8 cellular contexts compared by ENCODE assay signal in genomic region chr17:30823425-30823824, GRCh38. TPM values are rescaled to one million over a fixed set of nuclear protein-coding genes. Genes with fewer than 3 reads are reported as not detected.
A peak's percentile ranks its signal among the peaks of the same experiment; 100 is the strongest.
DNase-seq lines count a peak whose midpoint lies in the region; ATAC-seq, FAIRE-seq and TF ChIP-seq lines count a peak whose summit lies in the region.

No MANE protein-coding gene starts in this region.

- H3K36me3 ChIP-seq in MG63 = peaks cover 7% of the 10 kb centered on the region

- H3K36me3 Mint-ChIP-seq in CD14-positive monocyte = peaks cover 3 to 19% of the 10 kb centered on the region in 2 donors
- H3K36me3 Mint-ChIP-seq in dendritic cell treated with granulocyte-macrophage colony-stimulating factor and Interleukin-4, amounts not matched to agents 40 ng/mL and 50 ng/mL, for 4 days (ENCODE audit: low read depth) = peaks cover 22% of the 10 kb centered on the region
- H3K36me3 Mint-ChIP-seq in nephron progenitor cell (ENCODE audit: low read depth) = peaks cover 10% of the 10 kb centered on the region

- ATAC-seq in HG02840 (IDR thresholded peaks at IDR 0.05; ENCODE audit: low FRiP score, unreplicated experiment) = no peak
- ATAC-seq in GM18907 (IDR thresholded peaks at IDR 0.05; ENCODE audit: unreplicated experiment) = no peak

- no peak for TF ChIP-seq POLR2A in GM12892 (IDR thresholded peaks at IDR 0.05; ENCODE audit: low read depth, low read length)

- H3K9me3 Mint-ChIP-seq in CD14-positive monocyte (no peaks in the 10 kb centered on the region), nephron progenitor cell (no peaks in the 10 kb centered on the region)
- H3K9me3 Mint-ChIP-seq in dendritic cell treated with granulocyte-macrophage colony-stimulating factor and Interleukin-4, amounts not matched to agents 40 ng/mL and 50 ng/mL, for 4 days = no peaks in the 10 kb centered on the region

- peaks cover 0 to 1% (median 0%) of the 10 kb centered on the region in 3 donors for H3K27me3 Mint-ChIP-seq in CD14-positive monocyte (ENCODE audit: low read depth in 3 of 3)
- H3K27me3 Mint-ChIP-seq in dendritic cell treated with granulocyte-macrophage colony-stimulating factor and Interleukin-4, amounts not matched to agents 40 ng/mL and 50 ng/mL, for 4 days = no peaks in the 10 kb centered on the region
- no peaks in the 10 kb centered on the region for H3K27me3 Mint-ChIP-seq in nephron progenitor cell (ENCODE audit: low read depth, poor library complexity)

- H3K9me3 ChIP-seq in MG63 = no peaks in the 10 kb centered on the region

- H3K4me3 Mint-ChIP-seq in CD14-positive monocyte (peak overlapping the region; percentile 98), nephron progenitor cell (peak overlapping the region; percentile 95)
- H3K4me3 Mint-ChIP-seq in dendritic cell treated with granulocyte-macrophage colony-stimulating factor and Interleukin-4, amounts not matched to agents 40 ng/mL and 50 ng/mL, for 4 days = peak overlapping the region; percentile 100

- peak overlapping the region; percentile 97 for H3K4me3 ChIP-seq in MG63

- DNase-seq in CD14-positive monocyte (ENCODE audit: low spot score) (no peak), MG63 (no peak), nephron progenitor cell (no peak), GM12892 (ENCODE audit: insufficient read length) (no peak), 8988T (no peak)

- H3K27me3 ChIP-seq in MG63 = no peaks in the 10 kb centered on the region

- intact Hi-C loops in CD14-positive monocyte (cut with micrococcal nuclease) = loop anchor here in 1 of 2 donors (5.0 to 10.0 kb wide), 2 partner anchors 149 to 481 kb away; partner anchors contain the start of gene RNF135
- intact Hi-C loops in dendritic cell treated with granulocyte-macrophage colony-stimulating factor and Interleukin-4, amounts not matched to agents 40 ng/mL and 50 ng/mL, for 4 days (cut with micrococcal nuclease) = loop anchor here (2.0 to 5.0 kb wide), 2 partner anchors 15 to 346 kb away; partner anchors contain the start of gene GOSR1

- H3K27ac Mint-ChIP-seq in CD14-positive monocyte (peak overlapping the region in 6 of 7 donors; percentile 19 to 97 (median 92)), nephron progenitor cell (peak overlapping the region; percentile 58)
- H3K27ac Mint-ChIP-seq in dendritic cell treated with granulocyte-macrophage colony-stimulating factor and Interleukin-4, amounts not matched to agents 40 ng/mL and 50 ng/mL, for 4 days = peak overlapping the region; percentile 95

- FAIRE-seq in GM12892 (lab: Jason Lieb, UNC) = no peak

- H3K4me1 Mint-ChIP-seq in CD14-positive monocyte (peaks cover 51% of the 10 kb centered on the region), nephron progenitor cell (peaks cover 25% of the 10 kb centered on the region)
- H3K4me1 Mint-ChIP-seq in dendritic cell treated with granulocyte-macrophage colony-stimulating factor and Interleukin-4, amounts not matched to agents 40 ng/mL and 50 ng/mL, for 4 days (ENCODE audit: low read depth) = peaks cover 56% of the 10 kb centered on the region

- TF ChIP-seq CTCF in CD14-positive monocyte (IDR thresholded peaks at IDR 0.05) = no peak
- no peak for TF ChIP-seq CTCF in nephron progenitor cell (IDR thresholded peaks at IDR 0.05)

RNA-seq across cellular contexts. Expression of gene CRLF3, which starts 1.1 kb away (rescaled TPM):
- polyA plus RNA-seq in CD14-positive monocyte = 10 to 100 TPM; 88.5 to 92.8 TPM
- total RNA-seq in MG63 (2014; rRNA removed; shearing (Covaris generic); ENCODE audit: low replicate concordance) = 22.0 and 25.7 TPM in 2 replicates
- 21.1 TPM for polyA plus RNA-seq in GM12892 (2012; ENCODE audit: missing spikeins)

RNA-seq across cellular contexts. Expression of gene ATAD5, which starts 8.3 kb away (rescaled TPM):
- under 1 TPM; 0.24 to 0.42 TPM for polyA plus RNA-seq in CD14-positive monocyte
- 2.4 and 7.6 TPM in 2 replicates for total RNA-seq in MG63 (2014; rRNA removed; shearing (Covaris generic); ENCODE audit: low replicate concordance)
- polyA plus RNA-seq in GM12892 (2012; ENCODE audit: missing spikeins) = 10.5 TPM
